In genomic region chr13:94596575-94596971, GRCh38 we compare ENCODE assay signal across 8 cellular contexts. TPM values are rescaled to one million over a fixed set of nuclear protein-coding genes. Genes with fewer than 3 reads are reported as not detected.
DNase-seq lines count a peak whose midpoint lies in the region; ATAC-seq and TF ChIP-seq lines count a peak whose summit lies in the region.

No MANE protein-coding gene starts in this region.

- ATAC-seq in gastroesophageal sphincter (no peak), HG02798 (IDR thresholded peaks at IDR 0.05; ENCODE audit: poor library complexity, unreplicated experiment) (no peak), GM19455 (IDR thresholded peaks at IDR 0.05; ENCODE audit: unreplicated experiment) (no peak)

- no peaks in the 10 kb centered on the region; the same call in 1 of the 2 replicates for H4K20me1 ChIP-seq in DOHH2 (ENCODE audit: control insufficient read depth, insufficient read depth, low read depth, low read length)

- H3K9ac ChIP-seq in SK-N-MC (ENCODE audit: insufficient read length), result no peak overlapping the region

- WGBS in gastroesophageal sphincter (ENCODE audit: low coverage in 1 of 2), 2 donors, result no CpG with 5 or more reads among the region's 20 CpGs

- DNase-seq in SK-N-MC (ENCODE audit: low read depth, low spot score), result no peak
- no peak for DNase-seq in retinal pigment epithelial cell (ENCODE audit: low read depth)
- DNase-seq in DMS53 (lab: John Stamatoyannopoulos, UW), result no peak
- no peak for DNase-seq in activated CD8-positive, alpha-beta memory T cell treated with anti-CD3 and anti-CD28 coated beads, Interleukin-2, amount 50 U/mL, for 4 hours

- no peak for TF ChIP-seq POLR2A in gastroesophageal sphincter (IDR thresholded peaks at IDR 0.05)

- no peaks in the 10 kb centered on the region for H3K27me3 ChIP-seq in DOHH2 (ENCODE audit: control insufficient read depth, low read length)
- no peaks in the 10 kb centered on the region for H3K27me3 ChIP-seq in gastroesophageal sphincter

- H3K9me3 ChIP-seq in DOHH2 (ENCODE audit: control insufficient read depth, insufficient read depth, low read length), result peaks cover 5% of the 10 kb centered on the region; the same call in 1 of the 2 replicates
- H3K9me3 ChIP-seq in SK-N-MC (ENCODE audit: low read depth, low read length), result no peaks in the 10 kb centered on the region
- H3K9me3 ChIP-seq in gastroesophageal sphincter, result no peaks in the 10 kb centered on the region

- H3K27ac ChIP-seq in DOHH2 (ENCODE audit: low read depth, low read length), result peak overlapping the region; percentile 36; the same call in 1 of the 2 replicates
- H3K27ac ChIP-seq in SK-N-MC, result no peak overlapping the region
- peak overlapping the region in 3 of 4 donors; percentile 81 to 86 (median 85) for H3K27ac ChIP-seq in gastroesophageal sphincter

- TF ChIP-seq CTCF in DOHH2 (IDR thresholded peaks at IDR 0.05; ENCODE audit: low read depth, low read length, poor library complexity, severe bottlenecking) (no peak), gastroesophageal sphincter (IDR thresholded peaks at IDR 0.05) (no peak), retinal pigment epithelial cell (conservative IDR thresholded peaks at IDR 0.05; ENCODE audit: low read depth, low read length) (no peak)

- no peaks in the 10 kb centered on the region for H3K9me2 ChIP-seq in DOHH2 (replicated peaks; ENCODE audit: control insufficient read depth, low read length)

- H3K4me1 ChIP-seq in DOHH2 (ENCODE audit: control insufficient read depth, low read length), result peaks cover 27% of the 10 kb centered on the region
- peaks cover 5 to 36% (median 14%) of the 10 kb centered on the region in 3 donors for H3K4me1 ChIP-seq in gastroesophageal sphincter

- TF ChIP-seq EP300 in gastroesophageal sphincter (IDR thresholded peaks at IDR 0.05), result no peak

- peak overlapping the region; percentile 94 for H3K4me3 ChIP-seq in DOHH2 (ENCODE audit: low read length)
- H3K4me3 ChIP-seq in SK-N-MC, result peak overlapping the region; percentile 96
- H3K4me3 ChIP-seq in gastroesophageal sphincter, result peak overlapping the region; percentile 67 to 100
- peak overlapping the region; percentile 99 for H3K4me3 ChIP-seq in retinal pigment epithelial cell (ENCODE audit: low read length)

- H3K36me3 ChIP-seq in DOHH2 (ENCODE audit: control insufficient read depth, low read length), result peaks cover 41% of the 10 kb centered on the region
- H3K36me3 ChIP-seq in SK-N-MC (ENCODE audit: insufficient read depth, low read length), result peaks cover 15% of the 10 kb centered on the region
- peaks cover 0 to 16% of the 10 kb centered on the region in 2 donors for H3K36me3 ChIP-seq in gastroesophageal sphincter

- H3K4me2 ChIP-seq in DOHH2 (ENCODE audit: low read length), result peak overlapping the region; percentile 97

- peaks cover 43% of the 10 kb centered on the region for H3K79me2 ChIP-seq in DOHH2 (ENCODE audit: control insufficient read depth, low read length)

- H3F3A ChIP-seq in DOHH2 (ENCODE audit: control insufficient read depth, insufficient read depth), result peaks cover 12% of the 10 kb centered on the region

RNA-seq across cellular contexts. Expression of gene TGDS, which starts 0.6 kb away (rescaled TPM):
- 10 to 100 TPM in 3 of 4 donors, 1 to 10 TPM in 1; 6.8 to 11.4 (median 10.4) TPM for total RNA-seq in gastroesophageal sphincter

RNA-seq across cellular contexts. Expression of gene GPR180, which starts 5.1 kb away (rescaled TPM):
- total RNA-seq in gastroesophageal sphincter, result 1 to 10 TPM; 3.4 to 6.4 (median 5.5) TPM
